In the genomic region with DNA sequence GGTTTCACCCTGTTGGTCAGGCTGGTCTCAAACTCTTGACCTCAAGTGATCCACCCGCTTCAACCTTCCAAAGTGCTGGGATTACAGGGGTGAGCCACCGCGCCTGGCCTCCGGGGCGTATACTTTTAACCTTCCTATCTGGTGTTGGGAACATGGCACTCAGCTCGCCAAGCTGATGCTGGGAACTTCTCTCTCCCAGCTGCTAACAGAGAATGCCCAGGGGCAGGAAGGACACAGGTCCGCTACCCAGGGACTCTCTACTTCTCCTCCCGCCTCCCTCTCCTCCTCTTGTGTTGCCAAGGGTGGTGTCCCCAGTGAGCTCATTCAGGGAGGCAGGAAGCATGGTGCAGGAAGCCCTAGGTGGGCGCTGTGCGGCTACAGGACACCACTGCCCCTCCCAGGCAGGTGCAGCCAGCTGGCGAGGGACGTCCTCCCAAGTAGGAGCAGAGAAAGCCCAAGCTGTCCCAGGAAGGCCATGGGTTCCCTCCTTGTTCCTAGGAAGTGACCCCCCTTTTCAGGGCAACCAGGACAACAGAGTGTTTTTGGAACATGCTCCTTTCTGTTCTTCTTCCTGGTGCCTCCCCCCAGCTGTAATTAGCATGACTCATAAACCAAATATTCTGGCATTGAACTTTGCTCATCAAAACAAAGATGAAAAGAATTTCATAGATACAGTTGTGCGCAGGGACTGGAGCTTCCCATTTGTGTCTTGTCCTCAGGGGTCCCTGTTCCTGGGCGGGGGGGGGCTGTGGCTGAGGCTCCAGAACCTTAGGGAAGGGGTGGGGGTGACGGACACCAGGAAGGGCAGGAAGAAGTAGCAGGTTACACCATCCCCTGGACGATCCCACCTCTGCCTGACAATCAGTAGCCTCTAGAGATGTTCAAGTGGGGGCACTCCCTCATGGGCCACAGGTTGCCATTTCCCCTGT, we compare ENCODE assay signal across 9 cellular contexts. TPM values are rescaled to one million over a fixed set of nuclear protein-coding genes. Genes with fewer than 3 reads are reported as not detected.
A peak's percentile ranks its signal among the peaks of the same experiment; 100 is the strongest.
DNase-seq lines count a peak whose midpoint lies in the region; ATAC-seq, FAIRE-seq and TF ChIP-seq lines count a peak whose summit lies in the region.
"Had no signal": no experiment of that assay in that cellular context is flagged by ENCODE, and none has a peak within 500 bp of the region (broad histone marks: within the 10 kb centered on the region; RNA-seq: fewer than 3 reads in every experiment).

No MANE protein-coding gene starts in this region.

- H3K4me1 ChIP-seq in right lobe of liver, result peaks cover 0 to 6% (median 1%) of the 10 kb centered on the region in 4 donors
- no peaks in the 10 kb centered on the region for H3K4me1 ChIP-seq in mesendoderm (ENCODE audit: control insufficient read depth, low read depth, low read length)

- peaks cover 9% of the 10 kb centered on the region for H3K27me3 ChIP-seq in bronchial epithelial cell (ENCODE audit: control insufficient read depth, insufficient read depth, low read length)
- H3K27me3 ChIP-seq in right lobe of liver, result no peaks in the 10 kb centered on the region
- peaks cover 8% of the 10 kb centered on the region for H3K27me3 ChIP-seq in mesendoderm (ENCODE audit: insufficient read depth, low read length, poor library complexity)

- peak; percentile 90 for DNase-seq in A172 (ENCODE audit: low spot score)
- DNase-seq in HS-5 (ENCODE audit: low read depth), result peak; percentile 81
- DNase-seq in bronchial epithelial cell (ENCODE audit: low read depth), result peak; percentile 46
- DNase-seq in right lobe of liver, result peak in 2 of 3 donors; percentile 43 to 45
- DNase-seq in mesendoderm, result no peak
- no peak for DNase-seq in D721Med (ENCODE audit: insufficient read length, low spot score)
- DNase-seq in hypothalamus (lab: John Stamatoyannopoulos, UW), result no peak
- DNase-seq: DND-41 had no signal

- TF ChIP-seq CTCF in bronchial epithelial cell (IDR thresholded peaks at IDR 0.05; ENCODE audit: insufficient read depth, low read length, severe bottlenecking), result no peak
- TF ChIP-seq CTCF in right lobe of liver (IDR thresholded peaks at IDR 0.05), result no peak
- no peak for TF ChIP-seq CTCF in D721Med (IDR thresholded peaks at IDR 0.05; ENCODE audit: insufficient read depth, missing control alignments)

- no peaks in the 10 kb centered on the region for H3K9me3 ChIP-seq in right lobe of liver

- H3K27ac ChIP-seq in right lobe of liver, result peak overlapping the region; percentile 8 to 60 (median 49)
- no peak overlapping the region for H3K27ac ChIP-seq in mesendoderm (ENCODE audit: low read depth, low read length)

- WGBS in right lobe of liver (ENCODE audit: insufficient coverage, low coverage, low lambda C conversion rate, missing lambda C conversion rate), result 47% methylated on average over 7 of the region's 16 CpGs
- WGBS in mesendoderm (ENCODE audit: extremely low coverage, insufficient coverage, low lambda C conversion rate), result no CpG with 5 or more reads among the region's 16 CpGs

- H3K4me2 ChIP-seq in mesendoderm (ENCODE audit: low read length), result no peak overlapping the region

- H3K23ac ChIP-seq in mesendoderm (ENCODE audit: low read length), result no peak overlapping the region

- H3K4me3 ChIP-seq in bronchial epithelial cell (ENCODE audit: low read depth, low read length) (no peak overlapping the region), right lobe of liver (peak overlapping the region in 1 of 3 donors; percentile 9), mesendoderm (ENCODE audit: low read length) (no peak overlapping the region)

- intact Hi-C loops in right lobe of liver (cut with DNase I), result no loop called here

- H4K8ac ChIP-seq in mesendoderm (ENCODE audit: low read depth, low read length), result no peak overlapping the region

- H3K9ac ChIP-seq in mesendoderm (ENCODE audit: low read length), result no peak overlapping the region

- no peaks in the 10 kb centered on the region for H3K79me1 ChIP-seq in mesendoderm (ENCODE audit: low read length)

- H3K56ac ChIP-seq in mesendoderm (ENCODE audit: low read length), result no peak overlapping the region

- ATAC-seq in right lobe of liver, result peak in 3 of 4 donors; percentile 28 to 54 (median 31)
- ATAC-seq in HG03469 (IDR thresholded peaks at IDR 0.05; ENCODE audit: unreplicated experiment), result no peak

- H3K36me3 ChIP-seq in bronchial epithelial cell (ENCODE audit: control insufficient read depth, insufficient read depth, low read length) (no peaks in the 10 kb centered on the region), right lobe of liver (no peaks in the 10 kb centered on the region), mesendoderm (ENCODE audit: control insufficient read depth, insufficient read depth, low read length) (no peaks in the 10 kb centered on the region)

- H4K5ac ChIP-seq in mesendoderm (ENCODE audit: low read length), result no peak overlapping the region

- FAIRE-seq in bronchial epithelial cell (lab: Jason Lieb, UNC), result no peak
- no peak for FAIRE-seq in D721Med (lab: Jason Lieb, UNC)

- no peak overlapping the region for H2AK5ac ChIP-seq in mesendoderm (ENCODE audit: low read length)

- no peak overlapping the region for H2BK15ac ChIP-seq in mesendoderm (replicated peaks; ENCODE audit: low read depth)

- H2BK120ac ChIP-seq in mesendoderm (ENCODE audit: low read depth, low read length), result no peak overlapping the region

- no peak overlapping the region for H3K4ac ChIP-seq in mesendoderm (ENCODE audit: low read depth, low read length)

- no peak overlapping the region for H3K18ac ChIP-seq in mesendoderm (ENCODE audit: low read length)

- peak; percentile 26 for TF ChIP-seq POLR2A in right lobe of liver (IDR thresholded peaks at IDR 0.05)

- no peaks in the 10 kb centered on the region for H3K79me2 ChIP-seq in mesendoderm (ENCODE audit: control insufficient read depth, insufficient read depth, low read length)

- H2BK5ac ChIP-seq in mesendoderm (ENCODE audit: low read length), result no peak overlapping the region

RNA-seq across cellular contexts. Expression of a gene that starts 2.6 kb away (rescaled TPM):
- total RNA-seq in A172 (2014; rRNA removed; shearing (Covaris generic)), result 6.5 and 11.8 TPM in 2 replicates
- total RNA-seq in bronchial epithelial cell (0.13 and 0.79 TPM in 2 replicates), right lobe of liver (10 to 100 TPM in 5 of 6 experiments, 1 to 10 TPM in 1; 9.8 to 40.2 (median 26.2) TPM)
- 0.49 TPM for polyA plus RNA-seq in mesendoderm (2013, experiment 1 of 2)
- 0.34 TPM for polyA plus RNA-seq in mesendoderm (2013, experiment 2 of 2)

RNA-seq across cellular contexts. Expression of a gene that starts 17.0 kb away (rescaled TPM):
- 81.4 and 90.1 TPM in 2 replicates for total RNA-seq in A172 (2014; rRNA removed; shearing (Covaris generic))
- total RNA-seq in bronchial epithelial cell, result 60.0 and 114 TPM in 2 replicates
- 10 to 100 TPM; 15.6 to 26.3 (median 18.7) TPM for total RNA-seq in right lobe of liver
- polyA plus RNA-seq in mesendoderm (2013, experiment 1 of 2), result 21.0 TPM
- polyA plus RNA-seq in mesendoderm (2013, experiment 2 of 2), result 20.4 TPM

RNA-seq across cellular contexts. Expression of a gene that starts 46.9 kb away (rescaled TPM):
- total RNA-seq in A172 (2014; rRNA removed; shearing (Covaris generic)), result 352 and 514 TPM in 2 replicates
- total RNA-seq in bronchial epithelial cell (116 and 118 TPM in 2 replicates), right lobe of liver (100 to 1,000 TPM in 4 of 6 experiments, 10 to 100 TPM in 2; 82.8 to 257 (median 121) TPM)
- 15.3 TPM for polyA plus RNA-seq in mesendoderm (2013, experiment 1 of 2)
- polyA plus RNA-seq in mesendoderm (2013, experiment 2 of 2), result 15.6 TPM

RNA-seq across cellular contexts. Expression of a gene that starts 48.0 kb away (rescaled TPM):
- 8.8 and 9.1 TPM in 2 replicates for total RNA-seq in A172 (2014; rRNA removed; shearing (Covaris generic))
- 8.1 and 10.5 TPM in 2 replicates for total RNA-seq in bronchial epithelial cell
- total RNA-seq in right lobe of liver, result 10 to 100 TPM in 5 of 6 experiments, 1 to 10 TPM in 1; 7.4 to 63.7 (median 39.1) TPM
- 5.1 TPM for polyA plus RNA-seq in mesendoderm (2013, experiment 1 of 2)
- 6.1 TPM for polyA plus RNA-seq in mesendoderm (2013, experiment 2 of 2)

Comparison
In these comparisons a context has a peak if more than half of its experiments do, and no peak if none do; other contexts are left out.
1. DNase-seq: peak in A172 (single experiment), HS-5 (single experiment), bronchial epithelial cell (single experiment) and right lobe of liver (2 of 3); none in mesendoderm (single experiment), D721Med (single experiment) and hypothalamus (0 of 51).